ENCODE assay signal across 12 cellular contexts in genomic region chr5:38796000-38796738, GRCh38. TPM values are rescaled to one million over a fixed set of nuclear protein-coding genes. Genes with fewer than 3 reads are reported as not detected.
A peak's percentile ranks its signal among the peaks of the same experiment; 100 is the strongest.
DNase-seq lines count a peak whose midpoint lies in the region; ATAC-seq and TF ChIP-seq lines count a peak whose summit lies in the region.
"Had no signal": no experiment of that assay in that cellular context is flagged by ENCODE, and none has a peak within 500 bp of the region (broad histone marks: within the 10 kb centered on the region; RNA-seq: fewer than 3 reads in every experiment).

No MANE protein-coding gene starts in this region.

- no peak for DNase-seq in activated T-cell treated with anti-CD3 and anti-CD28 coated beads, Interleukin-2, amount 50 U/mL, for 72 hours
- no peak for DNase-seq in activated T-cell treated with anti-CD3 and anti-CD28 coated beads, Interleukin-2, amount 50 U/mL, for 1 hour
- DNase-seq in heart right ventricle (peak in 1 of 2 donors; percentile 25), putamen (ENCODE audit: low spot score) (peak; percentile 18), aorta (no peak), kidney tubule cell (ENCODE audit: low spot score) (no peak), NCI-H1105 (lab: John Stamatoyannopoulos, UW) (no peak)
- no peak for DNase-seq in activated CD4-positive, alpha-beta T cell treated with anti-CD3 and anti-CD28 coated beads for 1 hour
- DNase-seq: 8988T, mucosa of descending colon, NCI-H1417, NCI-H526 had no signal

- H3K36me3 Mint-ChIP-seq in activated T-cell treated with anti-CD3 and anti-CD28 coated beads, Interleukin-2, amount 50 U/mL, for 72 hours (ENCODE audit: insufficient read depth in 2 of 2): no peaks in the 10 kb centered on the region

- peaks cover 5 to 44% (median 25%) of the 10 kb centered on the region in 9 donors for H3K4me1 ChIP-seq in heart right ventricle
- no peaks in the 10 kb centered on the region for H3K4me1 ChIP-seq in aorta (ENCODE audit: control insufficient read depth in 1 of 2, insufficient read depth in 2 of 2, low read length in 2 of 2)

- TF ChIP-seq CTCF in heart right ventricle (IDR thresholded peaks at IDR 0.05): no peak

- H3K9me3 ChIP-seq in heart right ventricle (no peaks in the 10 kb centered on the region), aorta (ENCODE audit: control insufficient read depth, low read length) (no peaks in the 10 kb centered on the region)
- H3K9me3 ChIP-seq: mucosa of descending colon had no signal

- 32 to 45% methylated on average over 6 of the region's 6 CpGs for WGBS in heart right ventricle, 2 donors
- 71 to 83% methylated on average over 6 of the region's 6 CpGs for WGBS in aorta, 2 donors

- no peaks in the 10 kb centered on the region for H3K36me3 ChIP-seq in heart right ventricle
- H3K36me3 ChIP-seq in aorta (ENCODE audit: control insufficient read depth in 1 of 2, insufficient read depth in 2 of 2, low read length in 1 of 2): no peaks in the 10 kb centered on the region

- peaks cover 19% of the 10 kb centered on the region for H3K4me1 Mint-ChIP-seq in activated T-cell treated with anti-CD3 and anti-CD28 coated beads, Interleukin-2, amount 50 U/mL, for 72 hours (ENCODE audit: low read depth)

- H3K4me3 ChIP-seq in heart right ventricle (no peak overlapping the region), aorta (ENCODE audit: low read length in 2 of 2) (no peak overlapping the region)
- H3K4me3 ChIP-seq: mucosa of descending colon had no signal

- ATAC-seq in activated T-cell treated with anti-CD3 and anti-CD28 coated beads, Interleukin-2, amount 50 U/mL, for 72 hours (replicated peaks in 1 of 2): peak; percentile 25 to 50
- ATAC-seq in heart right ventricle (peak in 7 of 8 donors; percentile 31 to 95 (median 59)), aorta (ENCODE audit: low FRiP score) (peak; percentile 34)
- ATAC-seq: mucosa of descending colon had no signal

- no peak overlapping the region for H3K27ac Mint-ChIP-seq in activated T-cell treated with anti-CD3 and anti-CD28 coated beads, Interleukin-2, amount 50 U/mL, for 72 hours

- no peaks in the 10 kb centered on the region for H3K9me3 Mint-ChIP-seq in activated T-cell treated with anti-CD3 and anti-CD28 coated beads, Interleukin-2, amount 50 U/mL, for 72 hours

- no peak overlapping the region for H3K4me3 Mint-ChIP-seq in activated T-cell treated with anti-CD3 and anti-CD28 coated beads, Interleukin-2, amount 50 U/mL, for 72 hours

- peak overlapping the region in 8 of 10 donors; percentile 5 to 63 (median 27) for H3K27ac ChIP-seq in heart right ventricle
- no peak overlapping the region for H3K27ac ChIP-seq in aorta (ENCODE audit: low read depth in 1 of 2, low read length in 2 of 2)

- H3K27me3 Mint-ChIP-seq in activated T-cell treated with anti-CD3 and anti-CD28 coated beads, Interleukin-2, amount 50 U/mL, for 72 hours (ENCODE audit: low read depth): peaks cover 61% of the 10 kb centered on the region

- intact Hi-C loops in heart right ventricle (cut with DNase I): no loop called here
- intact Hi-C loops in aorta (cut with DNase I): no loop called here

- H3K27me3 ChIP-seq in heart right ventricle (no peaks in the 10 kb centered on the region), aorta (ENCODE audit: control insufficient read depth in 1 of 2, insufficient read depth in 2 of 2, low read length in 1 of 2) (peaks cover 0 to 2% of the 10 kb centered on the region in 2 donors)

RNA-seq across cellular contexts. Expression of gene OSMR, which starts 49.6 kb away (rescaled TPM):
- total RNA-seq in activated T-cell treated with anti-CD3 and anti-CD28 coated beads, Interleukin-2, amount 50 U/mL, for 72 hours: under 1 TPM; 0.10 to 0.63 TPM
- 10 to 100 TPM in 3 of 10 donors, 1 to 10 TPM in 7; 3.9 to 33.4 (median 8.3) TPM for total RNA-seq in heart right ventricle
- 10 to 100 TPM in 1 of 2 donors, 1 to 10 TPM in 1; 6.6 to 11.8 TPM for polyA plus RNA-seq in heart right ventricle
- total RNA-seq in aorta: 100 to 1,000 TPM; 150 to 164 TPM
- polyA plus RNA-seq in aorta: 10 to 100 TPM in 1 of 2 donors, 1 to 10 TPM in 1; 4.6 to 36.4 TPM

Comparison
In these comparisons a context has a peak if more than half of its experiments do, and no peak if none do; other contexts are left out.
1. H3K27ac ChIP-seq: peak in heart right ventricle (8 of 10); none in aorta (0 of 2).
2. RNA of gene OSMR, which starts 49.6 kb away (total RNA-seq): 150 to 164 TPM in aorta; 3.9 to 33.4 TPM in heart right ventricle and 0.10 to 0.63 TPM in activated T-cell treated with anti-CD3 and anti-CD28 coated beads, Interleukin-2, amount 50 U/mL, for 72 hours; every median in the first group is over 4 times any median in the second.
3. Peak in every context shown above with its lines, with median percentiles within 50 percentile points of each other: ATAC-seq.